20 cellular contexts compared by ENCODE assay signal in genomic region chr2:46666044-46666662, GRCh38. TPM values are rescaled to one million over a fixed set of nuclear protein-coding genes. Genes with fewer than 3 reads are reported as not detected.
DNase-seq lines count a peak whose midpoint lies in the region; ATAC-seq and TF ChIP-seq lines count a peak whose summit lies in the region.
"Had no signal": no experiment of that assay in that cellular context is flagged by ENCODE, and none has a peak within 500 bp of the region (broad histone marks: within the 10 kb centered on the region; RNA-seq: fewer than 3 reads in every experiment).

No MANE protein-coding gene starts in this region.

- no peak overlapping the region for H3K18ac ChIP-seq in mesenchymal stem cell (ENCODE audit: low read depth in 1 of 2, low read length in 2 of 2)

- no peak overlapping the region for H2AK5ac ChIP-seq in mesenchymal stem cell (ENCODE audit: low read length, severe bottlenecking)

- peak overlapping the region; percentile 49 for H3K9ac ChIP-seq in mesenchymal stem cell (ENCODE audit: low read length)

- no peaks in the 10 kb centered on the region for H3K36me3 Mint-ChIP-seq in activated CD8-positive, alpha-beta T cell treated with anti-CD3 and anti-CD28 coated beads for 36 hours (ENCODE audit: low read depth)
- H3K36me3 Mint-ChIP-seq: activated naive CD8-positive, alpha-beta T cell treated with anti-CD3 and anti-CD28 coated beads, Interleukin-2, amount 10 ng/mL, durations not matched to agents 7 days and 5 days; stimulated activated naive B cell treated with anti-CD40 and anti-IgM and Interleukin-4, amounts not matched to agents 10 μg/mL and 1 μg/mL and 100 μg/mL, for 72 hours had no signal

- no peaks in the 10 kb centered on the region for H3K4me1 Mint-ChIP-seq in activated CD8-positive, alpha-beta T cell treated with anti-CD3 and anti-CD28 coated beads for 36 hours (ENCODE audit: low read depth)
- H3K4me1 Mint-ChIP-seq: activated naive CD8-positive, alpha-beta T cell treated with anti-CD3 and anti-CD28 coated beads, Interleukin-2, amount 10 ng/mL, durations not matched to agents 7 days and 5 days had no signal

- ATAC-seq in GM21381 (IDR thresholded peaks at IDR 0.05; ENCODE audit: unreplicated experiment) (no peak), GM21717 (IDR thresholded peaks at IDR 0.05; ENCODE audit: unreplicated experiment) (no peak)
- ATAC-seq in activated CD8-positive, alpha-beta T cell treated with anti-CD3 and anti-CD28 coated beads for 36 hours: no peak
- ATAC-seq: stimulated activated naive B cell treated with anti-CD40 and anti-IgM and Interleukin-4, amounts not matched to agents 10 μg/mL and 1 μg/mL and 100 μg/mL, for 72 hours had no signal

- no peak overlapping the region for H3K4me3 Mint-ChIP-seq in activated CD8-positive, alpha-beta T cell treated with anti-CD3 and anti-CD28 coated beads for 36 hours
- H3K4me3 Mint-ChIP-seq: activated naive CD8-positive, alpha-beta T cell treated with anti-CD3 and anti-CD28 coated beads, Interleukin-2, amount 10 ng/mL, durations not matched to agents 7 days and 5 days; activated T-cell treated with anti-CD3 and anti-CD28 coated beads, Interleukin-2, amount 50 U/mL, for 24 hours; stimulated activated naive B cell treated with anti-CD40 and anti-IgM and Interleukin-4, amounts not matched to agents 10 μg/mL and 1 μg/mL and 100 μg/mL, for 72 hours had no signal

- DNase-seq in NCI-H524 (lab: John Stamatoyannopoulos, UW) (peak; percentile 50 to 88), fibroblast of peridontal ligament (ENCODE audit: extremely low read depth) (peak; percentile 95), mesenchymal stem cell (no peak), transverse colon (peak; percentile 26), OCI-M1 (lab: John Stamatoyannopoulos, UW) (no peak)
- DNase-seq in activated CD8-positive, alpha-beta T cell treated with anti-CD3 and anti-CD28 coated beads for 36 hours: no peak
- DNase-seq: activated CD4-positive, alpha-beta T cell treated with anti-CD3 and anti-CD28 coated beads for 4 hours; activated naive CD8-positive, alpha-beta T cell treated with anti-CD3 and anti-CD28 coated beads, Interleukin-2, amount 10 ng/mL, durations not matched to agents 7 days and 5 days; activated T-cell treated with anti-CD3 and anti-CD28 coated beads, Interleukin-2, amount 50 U/mL, for 24 hours; BE2C; glutamatergic neuron; islet precursor cell; KG1; NCI-H1092 treated with DMSO at 0.1 percent for 48 hours; stimulated activated naive B cell treated with anti-CD40 and anti-IgM and Interleukin-4, amounts not matched to agents 10 μg/mL and 1 μg/mL and 100 μg/mL, for 72 hours; T1000 had no signal

- H3K27me3 ChIP-seq in mesenchymal stem cell (ENCODE audit: control insufficient read depth in 1 of 2, insufficient read depth in 1 of 2, low read length in 2 of 2) (no peaks in the 10 kb centered on the region), transverse colon (no peaks in the 10 kb centered on the region)
- H3K27me3 ChIP-seq: BE2C, pancreas had no signal

- no peak overlapping the region for H2BK15ac ChIP-seq in mesenchymal stem cell (ENCODE audit: low read depth, poor library complexity, severe bottlenecking)

- H3K4me1 ChIP-seq in mesenchymal stem cell (ENCODE audit: control insufficient read depth, insufficient read depth, low read depth, low read length) (peaks cover 2% of the 10 kb centered on the region), transverse colon (peaks cover 0 to 9% (median 2%) of the 10 kb centered on the region in 4 donors)

- no peak overlapping the region for H2AFZ ChIP-seq in mesenchymal stem cell (ENCODE audit: low read depth, low read length)

- TF ChIP-seq CTCF in transverse colon (IDR thresholded peaks at IDR 0.05): no peak
- TF ChIP-seq CTCF in activated CD8-positive, alpha-beta T cell treated with anti-CD3 and anti-CD28 coated beads for 36 hours (IDR thresholded peaks at IDR 0.05): no peak

- no peak overlapping the region for H4K91ac ChIP-seq in mesenchymal stem cell (ENCODE audit: low read length)

- intact Hi-C loops in transverse colon (cut with DNase I; ENCODE audit: low total_unique reads): no loop called here
- intact Hi-C loops in activated CD8-positive, alpha-beta T cell treated with anti-CD3 and anti-CD28 coated beads for 36 hours (cut with micrococcal nuclease): no loop called here

- no peak overlapping the region for H3K4me2 ChIP-seq in mesenchymal stem cell (ENCODE audit: low read length, poor library complexity, severe bottlenecking)

- no peak overlapping the region for H3K14ac ChIP-seq in mesenchymal stem cell (ENCODE audit: low read length in 2 of 2)

- peak; percentile 69 for TF ChIP-seq EP300 in transverse colon (IDR thresholded peaks at IDR 0.05; ENCODE audit: low read depth)

- no peaks in the 10 kb centered on the region for H3K79me1 ChIP-seq in mesenchymal stem cell (replicated peaks; ENCODE audit: low read length, poor library complexity, severe bottlenecking)

- POLR2A ChIA-PET in activated CD8-positive, alpha-beta T cell treated with anti-CD3 and anti-CD28 coated beads for 36 hours (lab: Charles Lee): no interaction called here

- in situ Hi-C loops in transverse colon (cut with MboI; ENCODE audit: low pct_ligation_motif_present in 1 of 4, low pct_unique_long_range_greater_than_20kb in 1 of 4, low sequenced_read_pairs in 3 of 4): loop anchor here in 2 of 4 donors (10.0 to 25.0 kb wide), 2 partner anchors 96 to 109 kb away; no protein-coding TSS in a partner anchor

- TF ChIP-seq POLR2A in transverse colon (IDR thresholded peaks at IDR 0.05): no peak

- H3K9me3 ChIP-seq in mesenchymal stem cell (ENCODE audit: control insufficient read depth, low read length): no peaks in the 10 kb centered on the region
- H3K9me3 ChIP-seq in transverse colon: no peaks in the 10 kb centered on the region
- H3K9me3 ChIP-seq: BE2C, pancreas had no signal

- H3K4ac ChIP-seq in mesenchymal stem cell (ENCODE audit: low read depth in 1 of 2, low read length in 2 of 2): no peak overlapping the region

- H2BK12ac ChIP-seq in mesenchymal stem cell (ENCODE audit: low read length in 2 of 2): peak overlapping the region in 1 of 2 experiments; percentile 11

- H3K27ac Mint-ChIP-seq in activated CD8-positive, alpha-beta T cell treated with anti-CD3 and anti-CD28 coated beads for 36 hours: no peak overlapping the region
- H3K27ac Mint-ChIP-seq: activated naive CD8-positive, alpha-beta T cell treated with anti-CD3 and anti-CD28 coated beads, Interleukin-2, amount 10 ng/mL, durations not matched to agents 7 days and 5 days; activated T-cell treated with anti-CD3 and anti-CD28 coated beads, Interleukin-2, amount 50 U/mL, for 24 hours; stimulated activated naive B cell treated with anti-CD40 and anti-IgM and Interleukin-4, amounts not matched to agents 10 μg/mL and 1 μg/mL and 100 μg/mL, for 72 hours had no signal

- H3K4me3 ChIP-seq in mesenchymal stem cell (ENCODE audit: insufficient read depth in 1 of 2, low read depth in 1 of 2, low read length in 2 of 2) (peak overlapping the region in 1 of 2 experiments; percentile 30), transverse colon (no peak overlapping the region)
- H3K4me3 ChIP-seq: pancreas had no signal

- no peak overlapping the region for H3K27ac ChIP-seq in mesenchymal stem cell (ENCODE audit: low read length, poor library complexity, severe bottlenecking)
- peak overlapping the region; percentile 28 to 78 (median 58) for H3K27ac ChIP-seq in transverse colon
- H3K27ac ChIP-seq: HL-60, pancreas had no signal

- H4K8ac ChIP-seq in mesenchymal stem cell (ENCODE audit: low read length): no peak overlapping the region

- no peak overlapping the region for H2BK120ac ChIP-seq in mesenchymal stem cell (ENCODE audit: low read depth, low read length)

- 89% methylated on average over 10 of the region's 14 CpGs for WGBS in mesenchymal stem cell
- 65 to 75% methylated on average over 5 to 14 of the region's 14 CpGs for WGBS in transverse colon (ENCODE audit: low coverage in 1 of 2), 2 donors

- H3K27me3 Mint-ChIP-seq in activated CD8-positive, alpha-beta T cell treated with anti-CD3 and anti-CD28 coated beads for 36 hours: peaks cover 11% of the 10 kb centered on the region

- H3K36me3 ChIP-seq in mesenchymal stem cell (ENCODE audit: control insufficient read depth in 1 of 2, insufficient read depth in 2 of 2, low read depth in 1 of 2, low read length in 2 of 2) (no peaks in the 10 kb centered on the region), transverse colon (no peaks in the 10 kb centered on the region)
- H3K36me3 ChIP-seq: BE2C, pancreas had no signal

- CTCF ChIA-PET in activated CD8-positive, alpha-beta T cell treated with anti-CD3 and anti-CD28 coated beads for 36 hours (lab: Charles Lee): interaction anchor here (0.9 kb wide), 1 partner anchor 21 kb away, joined by 3 read pairs; no protein-coding TSS in a partner anchor

- no peaks in the 10 kb centered on the region for H3K9me3 Mint-ChIP-seq in activated CD8-positive, alpha-beta T cell treated with anti-CD3 and anti-CD28 coated beads for 36 hours
- H3K9me3 Mint-ChIP-seq: activated naive CD8-positive, alpha-beta T cell treated with anti-CD3 and anti-CD28 coated beads, Interleukin-2, amount 10 ng/mL, durations not matched to agents 7 days and 5 days; activated T-cell treated with anti-CD3 and anti-CD28 coated beads, Interleukin-2, amount 50 U/mL, for 24 hours; stimulated activated naive B cell treated with anti-CD40 and anti-IgM and Interleukin-4, amounts not matched to agents 10 μg/mL and 1 μg/mL and 100 μg/mL, for 72 hours had no signal

- no peak overlapping the region for H3K23ac ChIP-seq in mesenchymal stem cell (ENCODE audit: low read length in 2 of 2)

- no peak overlapping the region for H2BK5ac ChIP-seq in mesenchymal stem cell (ENCODE audit: low read depth, low read length, poor library complexity, severe bottlenecking)

RNA-seq across cellular contexts. Expression of gene SOCS5, which starts 32.9 kb away (rescaled TPM):
- polyA plus RNA-seq in mesenchymal stem cell (2013, experiment 1 of 2): 17.2 TPM
- 17.6 TPM for polyA plus RNA-seq in mesenchymal stem cell (2013, experiment 2 of 2)
- 10 to 100 TPM; 18.7 to 28.7 (median 21.9) TPM for total RNA-seq in transverse colon
- 1 to 10 TPM; 5.2 to 5.3 TPM for total RNA-seq in activated CD8-positive, alpha-beta T cell treated with anti-CD3 and anti-CD28 coated beads for 36 hours

RNA-seq across cellular contexts. Expression of gene CRIPT, which starts 49.1 kb away (rescaled TPM):
- 8.3 TPM for polyA plus RNA-seq in mesenchymal stem cell (2013, experiment 1 of 2)
- polyA plus RNA-seq in mesenchymal stem cell (2013, experiment 2 of 2): 8.5 TPM
- total RNA-seq in transverse colon: 10 to 100 TPM in 3 of 4 donors, 1 to 10 TPM in 1; 6.0 to 18.1 (median 14.7) TPM
- 1 to 10 TPM; 8.1 to 8.4 TPM for total RNA-seq in activated CD8-positive, alpha-beta T cell treated with anti-CD3 and anti-CD28 coated beads for 36 hours

RNA-seq across cellular contexts. Expression of gene PIGF, which starts 49.3 kb away (rescaled TPM):
- 21.3 TPM for polyA plus RNA-seq in mesenchymal stem cell (2013, experiment 1 of 2)
- 21.4 TPM for polyA plus RNA-seq in mesenchymal stem cell (2013, experiment 2 of 2)
- 10 to 100 TPM in 2 of 4 donors, 1 to 10 TPM in 2; 4.6 to 38.1 (median 14.4) TPM for total RNA-seq in transverse colon
- total RNA-seq in activated CD8-positive, alpha-beta T cell treated with anti-CD3 and anti-CD28 coated beads for 36 hours: 10 to 100 TPM; 27.2 to 27.7 TPM

Comparison
In these comparisons a context has a peak if more than half of its experiments do, and no peak if none do; other contexts are left out.
1. DNase-seq: peak in NCI-H524 (2 of 2), fibroblast of peridontal ligament (single experiment) and transverse colon (single experiment); none in mesenchymal stem cell (single experiment), activated CD8-positive, alpha-beta T cell treated with anti-CD3 and anti-CD28 coated beads for 36 hours (single experiment) and OCI-M1 (single experiment).